29 cellular contexts compared by ENCODE assay signal in genomic region chr7:157848508-157849340, GRCh38.
"Had no signal": no experiment of that assay in that cellular context is flagged by ENCODE, and none has a peak within 500 bp of the region (broad histone marks: within the 10 kb centered on the region; RNA-seq: fewer than 3 reads in every experiment).

No MANE protein-coding gene starts in this region.

- ATAC-seq: activated CD4-positive, alpha-beta T cell treated with anti-CD3 and anti-CD28 coated beads for 36 hours; activated T-cell treated with anti-CD3 and anti-CD28 coated beads, Interleukin-2, amount 50 U/mL, for 4 hours; activated T-helper 17 cell treated with anti-CD3 and anti-CD28 coated beads, Interleukin-2, amount 50 U/mL, for 72 hours; effector memory CD8-positive, alpha-beta T cell; foreskin keratinocyte; gastrocnemius medialis had no signal

- DNase-seq: activated CD4-positive, alpha-beta memory T cell treated with anti-CD3 and anti-CD28 coated beads, Interleukin-2, amount 10 ng/mL, durations not matched to agents 7 days and 5 days; activated CD4-positive, alpha-beta T cell treated with anti-CD3 and anti-CD28 coated beads for 36 hours; activated CD4-positive, alpha-beta T cell treated with anti-CD3 and anti-CD28 coated beads, Interleukin-2, amount 10 ng/mL, durations not matched to agents 24 days and 14 days; activated CD4-positive, CD25-positive, alpha-beta regulatory T cell; activated CD4-positive, CD25-positive, alpha-beta regulatory T cell treated with anti-CD3 and anti-CD28 coated beads, Interleukin-2, amount 50 U/mL, for 72 hours; activated effector memory CD4-positive, alpha-beta T cell treated with Interleukin-2 at 50 U/mL for 16 hours; activated gamma-delta T cell treated with Interleukin-2 at 50 U/mL for 16 hours; activated naive CD4-positive, alpha-beta T cell treated with anti-CD3 and anti-CD28 coated beads, Interleukin-2, amount 50 U/mL, for 16 hours; activated naive CD4-positive, alpha-beta T cell treated with Interleukin-2 at 50 U/mL for 16 hours; activated T-cell treated with anti-CD3 and anti-CD28 coated beads, Interleukin-2, amount 50 U/mL, for 4 hours; amniotic stem cell; anterior cingulate cortex; brain microvascular endothelial cell; cortex of kidney; dermis blood vessel endothelial cell; effector CD4-positive, alpha-beta T cell; effector memory CD8-positive, alpha-beta T cell; erythroblast; foreskin keratinocyte; gastrocnemius medialis; glutamatergic neuron; T-helper 2 cell had no signal

- FAIRE-seq: astrocyte, bronchial epithelial cell, colon had no signal

- H3K36me3 ChIP-seq: brain microvascular endothelial cell, esophagus muscularis mucosa, gastrocnemius medialis had no signal

- H3K27ac Mint-ChIP-seq: activated CD4-positive, alpha-beta memory T cell treated with anti-CD3 and anti-CD28 coated beads, Interleukin-2, amount 10 ng/mL, durations not matched to agents 7 days and 5 days; activated CD4-positive, alpha-beta T cell treated with anti-CD3 and anti-CD28 coated beads for 36 hours; activated CD4-positive, alpha-beta T cell treated with anti-CD3 and anti-CD28 coated beads, Interleukin-2, amount 10 ng/mL, durations not matched to agents 24 days and 14 days; activated naive CD8-positive, alpha-beta T cell; activated T-helper 17 cell treated with anti-CD3 and anti-CD28 coated beads, Interleukin-2, amount 50 U/mL, for 72 hours; effector memory CD8-positive, alpha-beta T cell had no signal

- H3K36me3 Mint-ChIP-seq: activated naive CD8-positive, alpha-beta T cell had no signal

- H3K27me3 Mint-ChIP-seq: activated CD4-positive, alpha-beta memory T cell treated with anti-CD3 and anti-CD28 coated beads, Interleukin-2, amount 10 ng/mL, durations not matched to agents 7 days and 5 days; activated CD4-positive, alpha-beta T cell treated with anti-CD3 and anti-CD28 coated beads for 36 hours; activated CD4-positive, alpha-beta T cell treated with anti-CD3 and anti-CD28 coated beads, Interleukin-2, amount 10 ng/mL, durations not matched to agents 24 days and 14 days; activated naive CD8-positive, alpha-beta T cell had no signal

- H3K27me3 ChIP-seq: brain microvascular endothelial cell, foreskin keratinocyte had no signal

- H3K4me3 Mint-ChIP-seq: activated CD4-positive, alpha-beta memory T cell treated with anti-CD3 and anti-CD28 coated beads, Interleukin-2, amount 10 ng/mL, durations not matched to agents 7 days and 5 days; activated CD4-positive, alpha-beta T cell treated with anti-CD3 and anti-CD28 coated beads for 36 hours; activated CD4-positive, alpha-beta T cell treated with anti-CD3 and anti-CD28 coated beads, Interleukin-2, amount 10 ng/mL, durations not matched to agents 24 days and 14 days; activated naive CD8-positive, alpha-beta T cell; activated T-cell treated with anti-CD3 and anti-CD28 coated beads, Interleukin-2, amount 50 U/mL, for 4 hours; activated T-helper 17 cell treated with anti-CD3 and anti-CD28 coated beads, Interleukin-2, amount 50 U/mL, for 72 hours; central memory CD8-positive, alpha-beta T cell; effector memory CD8-positive, alpha-beta T cell had no signal

- H3K9me3 Mint-ChIP-seq: activated CD4-positive, alpha-beta memory T cell treated with anti-CD3 and anti-CD28 coated beads, Interleukin-2, amount 10 ng/mL, durations not matched to agents 7 days and 5 days; activated CD4-positive, alpha-beta T cell treated with anti-CD3 and anti-CD28 coated beads, Interleukin-2, amount 10 ng/mL, durations not matched to agents 24 days and 14 days; activated T-cell treated with anti-CD3 and anti-CD28 coated beads, Interleukin-2, amount 50 U/mL, for 4 hours; activated T-helper 17 cell treated with anti-CD3 and anti-CD28 coated beads, Interleukin-2, amount 50 U/mL, for 72 hours; central memory CD8-positive, alpha-beta T cell; effector memory CD8-positive, alpha-beta T cell had no signal

- H3K9me3 ChIP-seq: esophagus muscularis mucosa, gastrocnemius medialis had no signal

- H3K4me1 ChIP-seq: foreskin keratinocyte, gastrocnemius medialis had no signal

- H3K27ac ChIP-seq: brain microvascular endothelial cell, esophagus muscularis mucosa, foreskin keratinocyte, gastrocnemius medialis had no signal

- H3K4me3 ChIP-seq: esophagus muscularis mucosa, gastrocnemius medialis had no signal
